8 cellular contexts compared by ENCODE assay signal in the genomic region with DNA sequence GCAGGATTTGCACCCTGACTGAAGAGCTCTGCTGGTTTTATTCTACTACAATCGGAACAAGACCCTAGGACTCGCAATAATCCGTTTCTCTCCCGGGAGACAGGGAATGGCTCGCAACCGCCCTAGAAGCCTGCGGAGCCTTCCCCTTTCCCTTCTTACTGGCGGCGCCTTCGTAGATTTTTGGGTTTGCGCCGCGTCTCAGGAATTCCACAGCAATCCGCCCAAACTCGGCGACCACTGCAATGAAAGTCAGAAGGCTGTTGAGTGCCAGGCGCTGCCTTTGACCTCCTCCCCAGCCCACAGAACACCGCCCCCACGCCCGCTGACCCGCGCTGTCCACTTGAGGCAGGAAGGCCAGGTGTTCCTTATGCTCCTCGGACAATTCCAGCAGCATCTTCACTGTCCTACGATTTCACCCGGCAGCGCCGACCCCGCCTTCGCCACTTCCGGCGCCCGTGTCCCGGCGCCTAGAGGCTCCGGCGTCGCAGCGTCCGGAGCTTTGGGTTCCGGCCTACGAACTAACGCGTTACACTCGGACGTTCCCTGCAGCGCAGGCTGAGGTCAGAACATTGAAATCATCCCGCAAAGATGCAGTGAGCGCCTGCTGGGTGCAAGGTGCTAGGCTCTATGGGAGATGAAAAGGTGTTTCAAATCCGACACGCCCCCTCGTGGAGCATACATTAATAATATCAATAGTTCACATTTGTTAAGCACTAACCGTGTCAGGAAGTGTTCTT. TPM values are rescaled to one million over a fixed set of nuclear protein-coding genes. Genes with fewer than 3 reads are reported as not detected.
A peak's percentile ranks its signal among the peaks of the same experiment; 100 is the strongest.
DNase-seq lines count a peak whose midpoint lies in the region; ATAC-seq and TF ChIP-seq lines count a peak whose summit lies in the region.

A gene (minus strand): TSS at position 439 of the 737 bp plus-strand sequence. CDS start 45 bp downstream, at position 394.

- peak within 1 kb of the TSS; percentile 44 to 95 for H4K8ac ChIP-seq in IMR-90 (ENCODE audit: low read depth in 2 of 2, low read length in 2 of 2)

- peaks cover 9 to 33% of the 10 kb centered on the region in 2 experiments for H3K79me1 ChIP-seq in IMR-90 (ENCODE audit: low read depth in 1 of 2, low read length in 2 of 2)

- H3K4me3 Mint-ChIP-seq in activated T-cell treated with anti-CD3 and anti-CD28 coated beads, Interleukin-2, amount 50 U/mL, for 24 hours = peak within 1 kb of the TSS; percentile 98

- H3K4me3 ChIP-seq in IMR-90 (ENCODE audit: insufficient read depth, low read depth, low read length) (peak within 1 kb of the TSS; percentile 66), muscle layer of duodenum (ENCODE audit: low read depth in 1 of 2, low read length in 2 of 2) (peak within 1 kb of the TSS; percentile 78 to 92)

- H3K4me1 Mint-ChIP-seq in activated T-cell treated with anti-CD3 and anti-CD28 coated beads, Interleukin-2, amount 50 U/mL, for 24 hours (ENCODE audit: low read depth) = peaks cover 41% of the 10 kb centered on the region

- TF ChIP-seq CTCF in IMR-90 (conservative IDR thresholded peaks at IDR 0.05; ENCODE audit: low read depth, low read length) = peak; percentile 31

- H3K4me2 ChIP-seq in IMR-90 (ENCODE audit: low read depth, low read length) = peak within 1 kb of the TSS; percentile 98

- peak within 1 kb of the TSS; percentile 95 for H3K14ac ChIP-seq in IMR-90 (replicated peaks; ENCODE audit: low read depth, low read length)

- H4K91ac ChIP-seq in IMR-90 (ENCODE audit: insufficient read depth, low read depth, low read length) = peak within 1 kb of the TSS; percentile 91

- CTCF ChIA-PET in IMR-90 (lab: Yijun Ruan, JAX) = interaction anchor here (1.0 to 2.8 kb wide), 6 partner anchors 8 to 61 kb away, joined by 3 to 14 read pairs (median 4); a partner anchor contains a TSS

- peak within 1 kb of the TSS; percentile 94 for H3K23ac ChIP-seq in IMR-90 (ENCODE audit: low read depth, low read length)

- ATAC-seq in GM21528 (IDR thresholded peaks at IDR 0.05; ENCODE audit: low FRiP score, unreplicated experiment) (peak; percentile 99), IMR-90 (ENCODE audit: low read depth) (peak; percentile 99), esophagus mucosa (peak; percentile 99)

- peak within 1 kb of the TSS; percentile 97 for H3K27ac Mint-ChIP-seq in activated T-cell treated with anti-CD3 and anti-CD28 coated beads, Interleukin-2, amount 50 U/mL, for 24 hours

- H4K20me1 ChIP-seq in IMR-90 (ENCODE audit: insufficient read depth, low read length) = no peaks in the 10 kb centered on the region

- H3K27me3 ChIP-seq in IMR-90 (ENCODE audit: control insufficient read depth, insufficient read depth, low read length) (peaks cover 2% of the 10 kb centered on the region; the same call in 1 of the 2 replicates), muscle layer of duodenum (ENCODE audit: low read depth, low read length) (no peaks in the 10 kb centered on the region)

- H3K4me1 ChIP-seq in IMR-90 (ENCODE audit: control insufficient read depth, insufficient read depth, low read length) (0 out of 2 replicates have a peak, but pooled peaks cover 2% of the 10 kb centered on the region), muscle layer of duodenum (ENCODE audit: control insufficient read depth in 1 of 2, insufficient read depth in 2 of 2, low read length in 2 of 2) (peaks cover 0 to 11% of the 10 kb centered on the region in 2 donors)

- peak within 1 kb of the TSS; percentile 48 for H3K27ac ChIP-seq in IMR-90 (ENCODE audit: insufficient read depth, low read length)
- H3K27ac ChIP-seq in muscle layer of duodenum (ENCODE audit: low read length) = peak within 1 kb of the TSS; percentile 80

- H4K5ac ChIP-seq in IMR-90 (ENCODE audit: low read depth, low read length) = peak within 1 kb of the TSS; percentile 84

- H2AFZ ChIP-seq in IMR-90 (replicated peaks; ENCODE audit: low read length, poor library complexity) = peak within 1 kb of the TSS; percentile 98

- DNase-seq in DMS153 treated with DMSO at 0.1 percent for 48 hours (lab: John Stamatoyannopoulos, UW; ENCODE audit: unreplicated experiment) (peak; percentile 85), IMR-90 (peak; percentile 85), OCI-M2 (lab: John Stamatoyannopoulos, UW; ENCODE audit: unreplicated experiment) (peak; percentile 40)
- DNase-seq in activated T-cell treated with anti-CD3 and anti-CD28 coated beads, Interleukin-2, amount 50 U/mL, for 24 hours = peak; percentile 86
- DNase-seq in stimulated activated CD8-positive, alpha-beta memory T cell treated with anti-CD3 and anti-CD28 coated beads, Interleukin-7, amount 100 ng/mL, for 4 hours (ENCODE audit: low read depth in 2 of 2) = peak; percentile 56 to 66

- intact Hi-C loops in IMR-90 (cut with micrococcal nuclease) = loop anchor here (1.0 kb wide), 1 partner anchor 240 kb away; no protein-coding TSS in a partner anchor

- 0 out of 2 replicates have a peak, but pooled peaks cover 3% of the 10 kb centered on the region for H3K9me1 ChIP-seq in IMR-90 (ENCODE audit: insufficient read depth, low read length)

- dilution Hi-C loops in IMR-90 (cut with HindIII; ENCODE audit: low sequenced_read_pairs, unreplicated experiment) = no loop called here

- no TSS peak for BruUV-seq in IMR-90 (replicated peaks; lab: Mats Ljungman, UMichigan)

- peak within 1 kb of the TSS; percentile 91 for H3K4ac ChIP-seq in IMR-90 (ENCODE audit: low read depth, low read length)

- H3K27me3 Mint-ChIP-seq in activated T-cell treated with anti-CD3 and anti-CD28 coated beads, Interleukin-2, amount 50 U/mL, for 24 hours = peaks cover 1% of the 10 kb centered on the region

- TF ChIP-seq RAD21 in IMR-90 (IDR thresholded peaks at IDR 0.05; ENCODE audit: low read length) = peak; percentile 42; the same call in 1 of the 2 replicates

- H2BK120ac ChIP-seq in IMR-90 (ENCODE audit: low read depth, low read length) = peak within 1 kb of the TSS; percentile 80

- peaks cover 45% of the 10 kb centered on the region for H3K36me3 Mint-ChIP-seq in activated T-cell treated with anti-CD3 and anti-CD28 coated beads, Interleukin-2, amount 50 U/mL, for 24 hours (ENCODE audit: low read depth)

- peak within 1 kb of the TSS; percentile 75 for H3K9ac ChIP-seq in IMR-90 (ENCODE audit: low read depth, low read length)

- H3K9me3 ChIP-seq in IMR-90 (ENCODE audit: control insufficient read depth, insufficient read depth, low read length) = no peaks in the 10 kb centered on the region
- H3K9me3 ChIP-seq in muscle layer of duodenum (ENCODE audit: control insufficient read depth in 1 of 2, low read length in 2 of 2) = no peaks in the 10 kb centered on the region

- H3K36me3 ChIP-seq in IMR-90 (ENCODE audit: control insufficient read depth, insufficient read depth, low read length) (peaks cover 6% of the 10 kb centered on the region), muscle layer of duodenum (ENCODE audit: control insufficient read depth in 1 of 2, insufficient read depth in 2 of 2, low read length in 2 of 2) (peaks cover 17 to 25% of the 10 kb centered on the region in 2 donors)

- in situ Hi-C loops in IMR-90 (cut with MboI; ENCODE audit: low sequenced_read_pairs) = no loop called here

- H2BK15ac ChIP-seq in IMR-90 (ENCODE audit: low read depth, low read length) = no peak within 1 kb of the TSS

- H2BK5ac ChIP-seq in IMR-90 (ENCODE audit: low read depth, low read length, poor library complexity, severe bottlenecking) = peak within 1 kb of the TSS; percentile 3

- POLR2A ChIA-PET in IMR-90 (lab: Charles Lee; ENCODE audit: unreplicated experiment) = interaction anchor here (0.5 kb wide), 1 partner anchor 230 kb away, joined by 4 read pairs; no protein-coding TSS in a partner anchor

- no peak within 1 kb of the TSS for H2BK20ac ChIP-seq in IMR-90 (ENCODE audit: low read depth, low read length)

- 1% methylated on average over 19 of the region's 52 CpGs; no CpG with 5 or more reads in 1 of the 2 experiments for WGBS in IMR-90 (ENCODE audit: extremely low coverage in 2 of 2, insufficient read length in 1 of 2), 2 experiments

- peak within 1 kb of the TSS; percentile 65 for H2AK9ac ChIP-seq in IMR-90 (replicated peaks; ENCODE audit: low read depth, low read length, poor library complexity)

- TF ChIP-seq POLR2A in IMR-90 (IDR thresholded peaks at IDR 0.05; ENCODE audit: low read depth, low read length) = no peak

- no peak within 1 kb of the TSS for H3K18ac ChIP-seq in IMR-90 (ENCODE audit: low read depth, low read length)

- H3K56ac ChIP-seq in IMR-90 (ENCODE audit: extremely low read depth, insufficient read depth, low read length) = peak within 1 kb of the TSS; percentile 28

- no peaks in the 10 kb centered on the region for H3K9me3 Mint-ChIP-seq in activated T-cell treated with anti-CD3 and anti-CD28 coated beads, Interleukin-2, amount 50 U/mL, for 24 hours

- H2AK5ac ChIP-seq in IMR-90 (ENCODE audit: low read depth, low read length) = no peak within 1 kb of the TSS

TF ChIP-seq in IMR-90, 13 proteins besides CTCF, POLR2A, EP300 and RAD21 (continues in another document):
- TF ChIP-seq RFX5 (IDR thresholded peaks at IDR 0.05; ENCODE audit: low read depth, low read length) = no peak
- peak; percentile 51 for TF ChIP-seq RCOR1 (IDR thresholded peaks at IDR 0.05; ENCODE audit: insufficient replicate concordance, low read length)
- no peak for TF ChIP-seq CHD1 (IDR thresholded peaks at IDR 0.05; ENCODE audit: low read depth, low read length)
- TF ChIP-seq, protein P1, sequence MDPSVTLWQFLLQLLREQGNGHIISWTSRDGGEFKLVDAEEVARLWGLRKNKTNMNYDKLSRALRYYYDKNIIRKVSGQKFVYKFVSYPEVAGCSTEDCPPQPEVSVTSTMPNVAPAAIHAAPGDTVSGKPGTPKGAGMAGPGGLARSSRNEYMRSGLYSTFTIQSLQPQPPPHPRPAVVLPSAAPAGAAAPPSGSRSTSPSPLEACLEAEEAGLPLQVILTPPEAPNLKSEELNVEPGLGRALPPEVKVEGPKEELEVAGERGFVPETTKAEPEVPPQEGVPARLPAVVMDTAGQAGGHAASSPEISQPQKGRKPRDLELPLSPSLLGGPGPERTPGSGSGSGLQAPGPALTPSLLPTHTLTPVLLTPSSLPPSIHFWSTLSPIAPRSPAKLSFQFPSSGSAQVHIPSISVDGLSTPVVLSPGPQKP (IDR thresholded peaks at IDR 0.05; ENCODE audit: borderline replicate concordance, low read depth, low read length) = peak; percentile 27; the same call in 1 of the 2 replicates
- TF ChIP-seq MAFK (IDR thresholded peaks at IDR 0.05; ENCODE audit: low read depth, low read length) = no peak
- no peak for TF ChIP-seq CEBPB (IDR thresholded peaks at IDR 0.05; ENCODE audit: low read depth, low read length)
- peak; percentile 30; the same call in 1 of the 2 replicates for TF ChIP-seq SMC3 (IDR thresholded peaks at IDR 0.05; ENCODE audit: low read depth, low read length)

RNA-seq across cellular contexts. Expression of the gene that starts here (rescaled TPM):
- 31.9 and 46.1 TPM in 2 replicates for total RNA-seq in IMR-90 (2012; rRNA removed)
- 23.6 and 25.9 TPM in 2 replicates for polyA plus RNA-seq in IMR-90 (2012; rRNA removed)
- polyA plus RNA-seq in IMR-90 (2012; cell fraction: cytosol; rRNA removed) = 6.3 and 8.4 TPM in 2 replicates
- 4.1 and 14.8 TPM in 2 replicates for polyA plus RNA-seq in IMR-90 (2012; cell fraction: nucleus; rRNA removed; ENCODE audit: low replicate concordance)
- total RNA-seq in esophagus mucosa = 30.5 TPM

Comparison
In these comparisons a context has a peak if more than half of its experiments do, and no peak if none do; other contexts are left out.
1. Peak in every context shown above with its lines: DNase-seq, ATAC-seq, H3K4me3 ChIP-seq and H3K27ac ChIP-seq.